ENCODE assay signal across 15 cellular contexts in genomic region chr20:38890497-38890818, GRCh38. TPM values are rescaled to one million over a fixed set of nuclear protein-coding genes. Genes with fewer than 3 reads are reported as not detected.
DNase-seq lines count a peak whose midpoint lies in the region; ATAC-seq and TF ChIP-seq lines count a peak whose summit lies in the region.
"Had no signal": no experiment of that assay in that cellular context is flagged by ENCODE, and none has a peak within 500 bp of the region (broad histone marks: within the 10 kb centered on the region; RNA-seq: fewer than 3 reads in every experiment).

No MANE protein-coding gene starts in this region.

- no peaks in the 10 kb centered on the region for H3K27me3 ChIP-seq in CD4-positive, CD25-positive, alpha-beta regulatory T cell (ENCODE audit: control insufficient read depth, insufficient read depth, low read length)

- peaks cover 23% of the 10 kb centered on the region for H3K4me1 ChIP-seq in CD4-positive, CD25-positive, alpha-beta regulatory T cell (ENCODE audit: control insufficient read depth, insufficient read depth, low read length, poor library complexity, severe bottlenecking)
- H3K4me1 ChIP-seq: prostate gland had no signal

- H3K27ac ChIP-seq in CD4-positive, CD25-positive, alpha-beta regulatory T cell (ENCODE audit: insufficient read depth, low read length, poor library complexity, severe bottlenecking) = no peak overlapping the region
- H3K27ac ChIP-seq: heart right ventricle, PC-9, prostate gland had no signal

- DNase-seq in CD4-positive, CD25-positive, alpha-beta regulatory T cell = no peak
- DNase-seq in GM13976 (ENCODE audit: low spot score) (peak; percentile 55), activated B cell treated with CpG ODN at 0.5 μM for 24 hours (no peak), endothelial cell (ENCODE audit: low spot score) (no peak), NCI-H2196 (lab: John Stamatoyannopoulos, UW; ENCODE audit: unreplicated experiment) (no peak), inferior parietal cortex (ENCODE audit: extremely low spot score) (no peak), amniotic stem cell (lab: John Stamatoyannopoulos, UW) (no peak)
- DNase-seq: DND-41, heart right ventricle, left cardiac atrium, NCI-H1048, NCI-H2227 treated with DMSO at 0.1 percent for 48 hours, PC-9 had no signal

- H3K27ac Mint-ChIP-seq in CD4-positive, CD25-positive, alpha-beta regulatory T cell = peak overlapping the region in 2 of 3 donors; percentile 90 to 92
- peak overlapping the region; percentile 79 for H3K27ac Mint-ChIP-seq in activated B cell treated with CpG ODN at 0.5 μM for 24 hours
- no peak overlapping the region for H3K27ac Mint-ChIP-seq in endothelial cell (ENCODE audit: unreplicated experiment)

- no peak overlapping the region for H3K4me3 ChIP-seq in CD4-positive, CD25-positive, alpha-beta regulatory T cell (ENCODE audit: low read depth, low read length)
- H3K4me3 ChIP-seq: heart right ventricle, PC-9, prostate gland had no signal

- peaks cover 0 to 3% (median 0%) of the 10 kb centered on the region in 7 donors for H3K9me3 Mint-ChIP-seq in CD4-positive, CD25-positive, alpha-beta regulatory T cell
- H3K9me3 Mint-ChIP-seq in activated B cell treated with CpG ODN at 0.5 μM for 24 hours (no peaks in the 10 kb centered on the region), endothelial cell (ENCODE audit: unreplicated experiment) (no peaks in the 10 kb centered on the region)

- no peak for TF ChIP-seq CTCF in GM13976 (IDR thresholded peaks at IDR 0.05; ENCODE audit: borderline replicate concordance, control extremely low read depth, extremely low read depth, insufficient read depth, missing control alignments)
- no peak for TF ChIP-seq CTCF in activated B cell treated with CpG ODN at 0.5 μM for 24 hours (IDR thresholded peaks at IDR 0.05)
- TF ChIP-seq CTCF in endothelial cell (IDR thresholded peaks at IDR 0.05; ENCODE audit: unreplicated experiment) = no peak

- ATAC-seq in CD4-positive, CD25-positive, alpha-beta regulatory T cell (ENCODE audit: low read depth in 2 of 2) = no peak
- ATAC-seq in activated B cell treated with CpG ODN at 0.5 μM for 24 hours (ENCODE audit: low read depth) (no peak), GM18520 (IDR thresholded peaks at IDR 0.05; ENCODE audit: unreplicated experiment) (no peak)
- ATAC-seq: heart right ventricle, left cardiac atrium had no signal

- H3K9me3 ChIP-seq in CD4-positive, CD25-positive, alpha-beta regulatory T cell (ENCODE audit: control insufficient read depth in 2 of 2, low read length in 2 of 2) = no peaks in the 10 kb centered on the region
- H3K9me3 ChIP-seq: heart right ventricle, prostate gland had no signal

- H3K27me3 Mint-ChIP-seq in CD4-positive, CD25-positive, alpha-beta regulatory T cell = no peaks in the 10 kb centered on the region
- H3K27me3 Mint-ChIP-seq in activated B cell treated with CpG ODN at 0.5 μM for 24 hours = no peaks in the 10 kb centered on the region
- peaks cover 5% of the 10 kb centered on the region for H3K27me3 Mint-ChIP-seq in endothelial cell (ENCODE audit: unreplicated experiment)

- intact Hi-C loops in activated B cell treated with CpG ODN at 0.5 μM for 24 hours (cut with micrococcal nuclease) = no loop called here

- POLR2A ChIA-PET in activated B cell treated with CpG ODN at 0.5 μM for 24 hours (lab: Charles Lee) = interaction anchor here (0.6 to 6.4 kb wide), 5 partner anchors 9 to 82 kb away, joined by 3 to 161 read pairs (median 62); partner anchors contain the start of gene PPP1R16B

- H3K36me3 ChIP-seq in CD4-positive, CD25-positive, alpha-beta regulatory T cell (ENCODE audit: control insufficient read depth, insufficient read depth, low read length) = peaks cover 20% of the 10 kb centered on the region
- H3K36me3 ChIP-seq: prostate gland had no signal

- H3K4me3 Mint-ChIP-seq in CD4-positive, CD25-positive, alpha-beta regulatory T cell = no peak overlapping the region
- no peak overlapping the region for H3K4me3 Mint-ChIP-seq in activated B cell treated with CpG ODN at 0.5 μM for 24 hours
- H3K4me3 Mint-ChIP-seq in endothelial cell (ENCODE audit: unreplicated experiment) = peak overlapping the region; percentile 42

- CTCF ChIA-PET in activated B cell treated with CpG ODN at 0.5 μM for 24 hours (lab: Charles Lee) = interaction anchor here (3.3 to 5.5 kb wide), 2 partner anchors 9 to 84 kb away, joined by 48 to 82 read pairs; partner anchors contain the start of gene PPP1R16B

- in situ Hi-C loops in GM13976 (cut with MboI; ENCODE audit: low sequenced_read_pairs, unreplicated experiment) = no loop called here

- peaks cover 8 to 47% (median 29%) of the 10 kb centered on the region in 4 donors for H3K4me1 Mint-ChIP-seq in CD4-positive, CD25-positive, alpha-beta regulatory T cell
- peaks cover 81% of the 10 kb centered on the region for H3K4me1 Mint-ChIP-seq in activated B cell treated with CpG ODN at 0.5 μM for 24 hours
- H3K4me1 Mint-ChIP-seq in endothelial cell (ENCODE audit: unreplicated experiment) = peaks cover 17% of the 10 kb centered on the region

- H3K36me3 Mint-ChIP-seq in CD4-positive, CD25-positive, alpha-beta regulatory T cell = peaks cover 9% of the 10 kb centered on the region
- H3K36me3 Mint-ChIP-seq in activated B cell treated with CpG ODN at 0.5 μM for 24 hours (ENCODE audit: low read depth) (peaks cover 38% of the 10 kb centered on the region), endothelial cell (ENCODE audit: low read depth, unreplicated experiment) (peaks cover 20% of the 10 kb centered on the region)

RNA-seq across cellular contexts. Expression of gene FAM83D, which starts 35.8 kb away (rescaled TPM):
- 8.6 TPM for total RNA-seq in CD4-positive, CD25-positive, alpha-beta regulatory T cell
- 1 to 10 TPM in 2 of 4 donors, under 1 TPM in 2; 0.20 to 1.8 (median 1.1) TPM for polyA plus RNA-seq in CD4-positive, CD25-positive, alpha-beta regulatory T cell
- total RNA-seq in activated B cell treated with CpG ODN at 0.5 μM for 24 hours = 0.93 and 1.2 TPM in 2 replicates
- total RNA-seq in endothelial cell (ENCODE audit: unreplicated experiment) = 7.7 TPM
